ENCODE assay signal across 14 cellular contexts in genomic region chr14:93657875-93658274, GRCh38.
DNase-seq lines count a peak whose midpoint lies in the region; ATAC-seq and TF ChIP-seq lines count a peak whose summit lies in the region.
"Had no signal": no experiment of that assay in that cellular context is flagged by ENCODE, and none has a peak within 500 bp of the region (broad histone marks: within the 10 kb centered on the region; RNA-seq: fewer than 3 reads in every experiment).

No MANE protein-coding gene starts in this region.

- H3K36me3 ChIP-seq in BLaER1 (no peaks in the 10 kb centered on the region), Karpas-422 (ENCODE audit: insufficient read depth, low read length) (no peaks in the 10 kb centered on the region)

- no peak overlapping the region for H3K4me3 ChIP-seq in BLaER1
- no peak overlapping the region for H3K4me3 ChIP-seq in Karpas-422 (ENCODE audit: low read length)

- H3K79me2 ChIP-seq in Karpas-422 (ENCODE audit: low read length): no peaks in the 10 kb centered on the region

- H2AFZ ChIP-seq in Karpas-422 (ENCODE audit: low read length): no peak overlapping the region

- H3K9me2 ChIP-seq in Karpas-422 (replicated peaks; ENCODE audit: insufficient read depth, low read length): no peaks in the 10 kb centered on the region

- H3K4me1 ChIP-seq in BLaER1 (peaks cover 14% of the 10 kb centered on the region), Karpas-422 (ENCODE audit: low read length) (peaks cover 18% of the 10 kb centered on the region)
- H3K4me1 ChIP-seq: Caco-2 had no signal

- no peak overlapping the region for H3K27ac ChIP-seq in BLaER1
- peak overlapping the region; percentile 34 for H3K27ac ChIP-seq in Karpas-422 (ENCODE audit: low read length)
- peak overlapping the region; percentile 52 for H3K27ac ChIP-seq in substantia nigra (ENCODE audit: low read depth, low read length, poor library complexity, severe bottlenecking)
- H3K27ac ChIP-seq: C4-2B had no signal

- H3K9me3 ChIP-seq in BLaER1 (no peaks in the 10 kb centered on the region), Karpas-422 (ENCODE audit: low read length) (no peaks in the 10 kb centered on the region)
- H3K9me3 ChIP-seq: Caco-2 had no signal

- CTCF ChIA-PET in HEK293T (lab: Yijun Ruan, JAX): no interaction called here

- H3K4me2 ChIP-seq in BLaER1 (peak overlapping the region; percentile 60), Karpas-422 (ENCODE audit: low read depth, low read length, poor library complexity, severe bottlenecking) (peak overlapping the region; percentile 3)

- H3K27me3 ChIP-seq in BLaER1 (no peaks in the 10 kb centered on the region), Karpas-422 (ENCODE audit: low read length) (no peaks in the 10 kb centered on the region)

- no peak overlapping the region for H3K9ac ChIP-seq in BLaER1
- H3K9ac ChIP-seq in Karpas-422 (ENCODE audit: low read length): no peak overlapping the region

- DNase-seq in Karpas-422: peak; percentile 58
- peak; percentile 41 for DNase-seq in medulla oblongata (ENCODE audit: extremely low spot score)
- peak in 1 of 49 donors; percentile 9 for DNase-seq in substantia nigra (lab: John Stamatoyannopoulos, UW)
- DNase-seq in HEK293T (ENCODE audit: extremely low spot score): no peak
- DNase-seq: Caco-2; CD4-positive, alpha-beta T cell; GOT3; H7 had no signal

- ATAC-seq in GM18519 (IDR thresholded peaks at IDR 0.05; ENCODE audit: low FRiP score, unreplicated experiment): no peak
- ATAC-seq in HG02759 (IDR thresholded peaks at IDR 0.05; ENCODE audit: unreplicated experiment): no peak
- ATAC-seq: HCT116, HepG2 had no signal

- POLR2A ChIA-PET in HEK293T (lab: Yijun Ruan, JAX): no interaction called here

- no peaks in the 10 kb centered on the region for H4K20me1 ChIP-seq in BLaER1
- no peaks in the 10 kb centered on the region for H4K20me1 ChIP-seq in Karpas-422 (ENCODE audit: insufficient read depth, low read depth, low read length)

TF ChIP-seq in HEK293T, 16 proteins besides CTCF, POLR2A, EP300 and RAD21:
- no peak for TF ChIP-seq L3MBTL2 (conservative IDR thresholded peaks at IDR 0.05)
- no peak for TF ChIP-seq HDGF (IDR thresholded peaks at IDR 0.05; ENCODE audit: borderline replicate concordance)
- TF ChIP-seq LEF1 (IDR thresholded peaks at IDR 0.05; ENCODE audit: borderline replicate concordance): no peak
- TF ChIP-seq ARNT (IDR thresholded peaks at IDR 0.05): no peak
- TF ChIP-seq SUZ12 (IDR thresholded peaks at IDR 0.05): no peak
- TF ChIP-seq ZNF384 (IDR thresholded peaks at IDR 0.05): no peak
